Comparison of ENCODE assay signal across 8 cellular contexts in the genomic region with DNA sequence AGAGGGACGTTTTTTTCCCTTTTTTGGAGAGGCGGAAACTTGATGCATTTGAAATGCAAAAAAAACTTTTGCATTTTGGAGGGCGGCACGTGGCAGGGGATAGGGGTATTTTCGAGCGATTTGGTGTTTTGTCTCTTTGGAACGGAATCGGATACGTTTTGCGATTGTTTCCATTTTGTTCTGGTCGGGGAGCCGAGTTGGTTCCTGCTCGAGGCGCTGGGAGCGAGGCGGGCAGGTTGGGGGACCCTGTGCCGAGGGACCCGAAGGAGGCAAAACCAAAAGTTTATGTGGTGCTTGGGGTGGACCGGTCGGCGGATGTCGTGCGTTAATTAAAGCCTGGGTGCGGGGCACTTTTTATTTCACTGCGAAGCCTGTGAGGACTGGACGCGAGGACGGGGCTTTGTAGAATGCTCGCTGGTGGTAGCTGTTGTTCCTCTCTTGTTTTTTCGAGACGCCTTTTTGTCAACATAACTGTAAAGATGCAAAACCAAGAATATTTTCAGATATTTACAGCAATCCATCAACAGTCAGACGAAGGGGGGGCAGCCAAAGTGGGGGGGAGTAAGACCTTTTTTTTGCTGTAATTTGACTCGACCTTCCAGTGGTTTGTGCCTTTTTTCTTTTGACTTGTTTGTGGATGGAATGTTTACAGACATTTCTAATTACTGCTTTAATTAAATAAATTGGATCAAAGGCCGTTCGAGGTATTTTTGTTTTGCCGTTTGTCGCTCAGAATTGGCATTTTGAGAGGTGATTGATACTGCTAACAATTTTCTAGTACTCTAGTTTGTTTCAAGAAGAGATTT. TPM values are rescaled to one million over a fixed set of nuclear protein-coding genes. Genes with fewer than 3 reads are reported as not detected.
DNase-seq lines count a peak whose midpoint lies in the region; ATAC-seq and TF ChIP-seq lines count a peak whose summit lies in the region.

No MANE protein-coding gene starts in this region.

- no peaks in the 10 kb centered on the region for H3K9me2 ChIP-seq in PC-3 (replicated peaks; ENCODE audit: low read length)

- no peak for ATAC-seq in activated CD4-positive, CD25-positive, alpha-beta regulatory T cell treated with anti-CD3 and anti-CD28 coated beads, Interleukin-2, amount 50 U/mL, for 24 hours
- ATAC-seq in HG02970 (IDR thresholded peaks at IDR 0.05; ENCODE audit: low FRiP score, unreplicated experiment) (peak; percentile 7), PC-3 (no peak)

- H3K4me3 ChIP-seq in PC-3 (ENCODE audit: low read length) (peak overlapping the region; percentile 97), osteoblast (ENCODE audit: insufficient read depth, low read length) (peak overlapping the region; percentile 93), urinary bladder (ENCODE audit: low read depth, low read length) (peak overlapping the region; percentile 96)

- H3K9me3 ChIP-seq in PC-3 (ENCODE audit: low read length), result no peaks in the 10 kb centered on the region
- no peaks in the 10 kb centered on the region for H3K9me3 ChIP-seq in osteoblast (ENCODE audit: low read depth, low read length)

- H3K36me3 ChIP-seq in PC-3 (ENCODE audit: low read depth, low read length), result peaks cover 39% of the 10 kb centered on the region
- H3K36me3 ChIP-seq in osteoblast (ENCODE audit: insufficient read depth, low read length), result peaks cover 28% of the 10 kb centered on the region
- H3K36me3 ChIP-seq in urinary bladder (ENCODE audit: insufficient read depth), result peaks cover 5% of the 10 kb centered on the region

- H3K79me2 ChIP-seq in PC-3 (ENCODE audit: low read length) (peaks cover 65% of the 10 kb centered on the region), osteoblast (ENCODE audit: insufficient read depth, low read length) (peaks cover 51% of the 10 kb centered on the region)

- H3K4me2 ChIP-seq in PC-3 (ENCODE audit: low read length), result peak overlapping the region; percentile 87
- H3K4me2 ChIP-seq in osteoblast (ENCODE audit: insufficient read depth, low read length), result peak overlapping the region; percentile 88

- under 1% methylated on average over 37 of the region's 37 CpGs for WGBS in urinary bladder

- peak overlapping the region; percentile 93 for H3K9ac ChIP-seq in PC-3 (ENCODE audit: low read length)

- H2AFZ ChIP-seq in PC-3 (ENCODE audit: low read length), result 0 out of 2 replicates have a peak overlapping the region, but pooled peaks have one; percentile 7
- H2AFZ ChIP-seq in osteoblast (ENCODE audit: low read length), result peak overlapping the region; percentile 81

- TF ChIP-seq CTCF in PC-3 (conservative IDR thresholded peaks at IDR 0.05; ENCODE audit: low read depth, low read length) (no peak), osteoblast (IDR thresholded peaks at IDR 0.05; ENCODE audit: extremely low read depth, low read depth, low read length) (no peak)

- intact Hi-C loops in PC-3 (cut with micrococcal nuclease), result loop anchor here (1.0 to 2.0 kb wide), 3 partner anchors 20 to 58 kb away; no protein-coding TSS in a partner anchor

- peak in 3 of 4 experiments; percentile 15 to 34 (median 28) for DNase-seq in activated CD4-positive, CD25-positive, alpha-beta regulatory T cell (lab: John Stamatoyannopoulos, UW)
- DNase-seq in PC-3 (peak; percentile 38), globus pallidus (ENCODE audit: low spot score) (peak; percentile 56), osteoblast (ENCODE audit: insufficient read length, low spot score, missing footprints) (peak; percentile 79)
- peak; percentile 54 for DNase-seq in activated naive CD4-positive, alpha-beta T cell treated with Interleukin-2 at 50 U/mL for 16 hours

- POLR2A ChIA-PET in PC-3 (lab: Charles Lee; ENCODE audit: unreplicated experiment), result interaction anchor here (0.6 kb wide), 1 partner anchor 29 kb away, joined by 26 read pairs; no protein-coding TSS in a partner anchor

- H3F3A ChIP-seq in PC-3 (ENCODE audit: low read length, unreplicated experiment), result peaks cover 4% of the 10 kb centered on the region

- peak overlapping the region; percentile 68 for H3K27ac ChIP-seq in PC-3 (ENCODE audit: low read length)
- H3K27ac ChIP-seq in osteoblast (ENCODE audit: low read depth, low read length), result peak overlapping the region; percentile 92
- H3K27ac ChIP-seq in urinary bladder (ENCODE audit: low read depth), result peak overlapping the region; percentile 100

- CTCF ChIA-PET in PC-3 (lab: Charles Lee), result interaction anchor here (0.6 kb wide), 1 partner anchor 622 kb away, joined by 9 read pairs; no protein-coding TSS in a partner anchor

- peaks cover 23% of the 10 kb centered on the region for H3K4me1 ChIP-seq in PC-3 (ENCODE audit: insufficient read depth, low read length)
- peaks cover 16% of the 10 kb centered on the region for H3K4me1 ChIP-seq in osteoblast (ENCODE audit: insufficient read depth, low read length)
- H3K4me1 ChIP-seq in urinary bladder (ENCODE audit: insufficient read depth), result peaks cover 1% of the 10 kb centered on the region

- H3K27me3 ChIP-seq in PC-3 (ENCODE audit: low read length), result no peaks in the 10 kb centered on the region
- H3K27me3 ChIP-seq in osteoblast (ENCODE audit: insufficient read depth, low read length), result no peaks in the 10 kb centered on the region

- H4K20me1 ChIP-seq in PC-3 (ENCODE audit: low read length) (peaks cover 51% of the 10 kb centered on the region), osteoblast (ENCODE audit: insufficient read depth, low read length) (peaks cover 52% of the 10 kb centered on the region)

- BruUV-seq in PC-3 (replicated peaks; lab: Mats Ljungman, UMichigan), result TSS peak; percentile 39

RNA-seq across cellular contexts. Expression of a gene that starts 1.0 kb away (rescaled TPM):
- total RNA-seq in PC-3 (2014; rRNA removed), result 196 and 273 TPM in 2 replicates
- 127 and 166 TPM in 2 replicates for total RNA-seq in osteoblast
- 430 TPM for total RNA-seq in urinary bladder
- polyA plus RNA-seq in urinary bladder, result 519 TPM

Comparison
In these comparisons a context has a peak if more than half of its experiments do, and no peak if none do; other contexts are left out.
1. DNase-seq: peak in every context shown above with its lines; median percentile 79 in osteoblast; 56 in globus pallidus; 54 in activated naive CD4-positive, alpha-beta T cell treated with Interleukin-2 at 50 U/mL for 16 hours; 38 in PC-3; 28 in activated CD4-positive, CD25-positive, alpha-beta regulatory T cell.